Comparison of ENCODE assay signal across 8 cellular contexts in genomic region chr1:118247593-118247992, GRCh38.
DNase-seq lines count a peak whose midpoint lies in the region; ATAC-seq, FAIRE-seq and TF ChIP-seq lines count a peak whose summit lies in the region.

No MANE protein-coding gene starts in this region.

- TF ChIP-seq POLR2A in A549 (IDR thresholded peaks at IDR 0.05; ENCODE audit: low read length) (no peak), prostate gland (IDR thresholded peaks at IDR 0.05) (no peak), upper lobe of left lung (IDR thresholded peaks at IDR 0.05) (no peak)

- intact Hi-C loops in prostate gland (cut with DNase I): no loop called here

- POLR2A ChIA-PET in A549 (lab: Yijun Ruan, JAX): no interaction called here

- ATAC-seq in A549 (peak in 1 of 2 experiments; percentile 75; a peak in 3 of 6 replicates), upper lobe of left lung (ENCODE audit: low FRiP score in 2 of 2) (no peak)

- H3K36me3 ChIP-seq in prostate gland: no peaks in the 10 kb centered on the region
- H3K36me3 ChIP-seq in upper lobe of left lung: no peaks in the 10 kb centered on the region

- WGBS in A549 (ENCODE audit: missing lambda C conversion rate): 2% methylated on average over 3 of the region's 3 CpGs
- WGBS in prostate gland: 65% methylated on average over 3 of the region's 3 CpGs
- 66 to 76% methylated on average over 3 of the region's 3 CpGs for WGBS in upper lobe of left lung, 2 donors

- TF ChIP-seq CTCF in A549 (IDR thresholded peaks at IDR 0.05): no peak
- peak; percentile 26 for TF ChIP-seq CTCF in GM20000 (IDR thresholded peaks at IDR 0.05; ENCODE audit: extremely low read depth, missing control alignments)
- TF ChIP-seq CTCF in prostate gland (IDR thresholded peaks at IDR 0.05): no peak
- peak in 1 of 6 experiments; percentile 12 for TF ChIP-seq CTCF in upper lobe of left lung (IDR thresholded peaks at IDR 0.05)

- H3K27me3 ChIP-seq in prostate gland (replicated peaks; ENCODE audit: insufficient read depth): no peaks in the 10 kb centered on the region
- no peaks in the 10 kb centered on the region for H3K27me3 ChIP-seq in upper lobe of left lung

- H3K4me1 ChIP-seq in A549: no peaks in the 10 kb centered on the region
- H3K4me1 ChIP-seq in prostate gland (replicated peaks): no peaks in the 10 kb centered on the region
- no peaks in the 10 kb centered on the region for H3K4me1 ChIP-seq in upper lobe of left lung

- H3K9me3 ChIP-seq in A549: no peaks in the 10 kb centered on the region
- H3K9me3 ChIP-seq in prostate gland: no peaks in the 10 kb centered on the region
- no peaks in the 10 kb centered on the region for H3K9me3 ChIP-seq in upper lobe of left lung

- H3K4me3 ChIP-seq in A549: no peak overlapping the region
- no peak overlapping the region for H3K4me3 ChIP-seq in prostate gland
- H3K4me3 ChIP-seq in upper lobe of left lung: no peak overlapping the region

- FAIRE-seq in A549 (lab: Jason Lieb, UNC): no peak

- 0 out of 5 replicates have a peak, but pooled peaks of 1 of the 2 experiments have one; percentile 10 for TF ChIP-seq RAD21 in A549 (conservative IDR thresholded peaks at IDR 0.05 in 1 of 2, IDR thresholded peaks at IDR 0.05 in 1 of 2)

- TF ChIP-seq EP300 in A549 (IDR thresholded peaks at IDR 0.05) (no peak), upper lobe of left lung (IDR thresholded peaks at IDR 0.05) (no peak)

- CTCF ChIA-PET in A549 (lab: Yijun Ruan, JAX): interaction anchor here (1.2 kb wide), 2 partner anchors 9 to 16 kb away, joined by 3 to 4 read pairs; no protein-coding TSS in a partner anchor

- peak; percentile 1 to 14 for DNase-seq in A549 (ENCODE audit: low read depth in 1 of 2, low spot score in 1 of 2)
- DNase-seq in GM20000 (ENCODE audit: low spot score): no peak
- DNase-seq in NCI-H82 (lab: John Stamatoyannopoulos, UW): peak; percentile 41
- peak; percentile 12 for DNase-seq in fibroblast of peridontal ligament (ENCODE audit: extremely low read depth)
- no peak for DNase-seq in 8988T
- DNase-seq in prostate gland (ENCODE audit: low spot score): no peak
- no peak for DNase-seq in central memory CD4-positive, alpha-beta T cell
- DNase-seq in upper lobe of left lung: no peak

- H3K27ac ChIP-seq in A549 (no peak overlapping the region), prostate gland (no peak overlapping the region), upper lobe of left lung (no peak overlapping the region)

- no peak overlapping the region for H3K4me2 ChIP-seq in A549

TF ChIP-seq in A549, 52 proteins besides CTCF, POLR2A, EP300 and RAD21:
- TF ChIP-seq TP53 (CRISPR knock-in tag; IDR thresholded peaks at IDR 0.05): no peak
- TF ChIP-seq TFCP2L1 (CRISPR knock-in tag; IDR thresholded peaks at IDR 0.05): no peak
- TF ChIP-seq EHF (CRISPR knock-in tag; IDR thresholded peaks at IDR 0.05): no peak
- no peak for TF ChIP-seq SMC3 (IDR thresholded peaks at IDR 0.05)
- TF ChIP-seq PBX3 (IDR thresholded peaks at IDR 0.05): no peak
- no peak for TF ChIP-seq CBX8 (IDR thresholded peaks at IDR 0.05)
- no peak for TF ChIP-seq HOXA7 (CRISPR knock-in tag; IDR thresholded peaks at IDR 0.05)
- no peak for TF ChIP-seq KDM1A (IDR thresholded peaks at IDR 0.05; ENCODE audit: low read depth)
- TF ChIP-seq ELK1 (IDR thresholded peaks at IDR 0.05; ENCODE audit: low read depth, low read length): no peak
- TF ChIP-seq RNF2 (IDR thresholded peaks at IDR 0.05; ENCODE audit: borderline replicate concordance, low read depth): no peak
- TF ChIP-seq JUNB (IDR thresholded peaks at IDR 0.05): no peak
- no peak for TF ChIP-seq CEBPB (IDR thresholded peaks at IDR 0.05)
- no peak for TF ChIP-seq SREBF2 (IDR thresholded peaks at IDR 0.05)
- no peak for TF ChIP-seq ZC3H11A (IDR thresholded peaks at IDR 0.05)
- no peak for TF ChIP-seq POLR2AphosphoS2 (conservative IDR thresholded peaks at IDR 0.05; ENCODE audit: low read length)

Comparison
In these comparisons a context has a peak if more than half of its experiments do, and no peak if none do; other contexts are left out.
1. DNase-seq: peak in A549 (2 of 2), NCI-H82 (single experiment) and fibroblast of peridontal ligament (single experiment); none in GM20000 (single experiment), 8988T (single experiment), prostate gland (single experiment), central memory CD4-positive, alpha-beta T cell (single experiment) and upper lobe of left lung (0 of 2).